ENCODE assay signal across 21 cellular contexts in genomic region chr6:114471450-114471849, GRCh38.
"Had no signal": no experiment of that assay in that cellular context is flagged by ENCODE, and none has a peak within 500 bp of the region (broad histone marks: within the 10 kb centered on the region; RNA-seq: fewer than 3 reads in every experiment).

No MANE protein-coding gene starts in this region.

- H3K4me3 Mint-ChIP-seq: activated CD4-positive, alpha-beta T cell treated with anti-CD3 and anti-CD28 coated beads, Interleukin-2, amount 10 ng/mL, durations not matched to agents 24 days and 14 days; activated CD8-positive, alpha-beta memory T cell treated with anti-CD3 and anti-CD28 coated beads, Interleukin-2, amount 10 ng/mL, durations not matched to agents 7 days and 5 days; activated naive CD4-positive, alpha-beta T cell treated with anti-CD3 and anti-CD28 coated beads, Interleukin-2, amount 50 U/mL, for 24 hours; activated T-cell treated with anti-CD3 and anti-CD28 coated beads, Interleukin-2, amount 50 U/mL, for 24 hours; activated T-helper 1 cell treated with anti-CD3 and anti-CD28 coated beads, Interleukin-12 subunit alpha, Interleukin-12 subunit beta, Interleukin-2, Interleukin-4 antibody, amounts not matched to agents 30 ng/mL and 10 ng/mL and 1 ng/mL, durations not matched to agents 14 hours and 24 hours and 36 hours had no signal

- ATAC-seq: activated CD8-positive, alpha-beta memory T cell treated with anti-CD3 and anti-CD28 coated beads, Interleukin-2, amount 10 ng/mL, durations not matched to agents 7 days and 5 days had no signal

- H3K27ac Mint-ChIP-seq: activated CD4-positive, alpha-beta T cell treated with anti-CD3 and anti-CD28 coated beads, Interleukin-2, amount 10 ng/mL, durations not matched to agents 24 days and 14 days; activated CD8-positive, alpha-beta memory T cell treated with anti-CD3 and anti-CD28 coated beads, Interleukin-2, amount 10 ng/mL, durations not matched to agents 7 days and 5 days; activated naive CD4-positive, alpha-beta T cell treated with anti-CD3 and anti-CD28 coated beads, Interleukin-2, amount 50 U/mL, for 24 hours; activated T-cell treated with anti-CD3 and anti-CD28 coated beads, Interleukin-2, amount 50 U/mL, for 24 hours; activated T-helper 1 cell treated with anti-CD3 and anti-CD28 coated beads, Interleukin-12 subunit alpha, Interleukin-12 subunit beta, Interleukin-2, Interleukin-4 antibody, amounts not matched to agents 30 ng/mL and 10 ng/mL and 1 ng/mL, durations not matched to agents 14 hours and 24 hours and 36 hours had no signal

- H3K36me3 Mint-ChIP-seq: activated CD8-positive, alpha-beta memory T cell treated with anti-CD3 and anti-CD28 coated beads, Interleukin-2, amount 10 ng/mL, durations not matched to agents 7 days and 5 days; activated naive CD4-positive, alpha-beta T cell treated with anti-CD3 and anti-CD28 coated beads, Interleukin-2, amount 50 U/mL, for 24 hours had no signal

- H3K9me3 Mint-ChIP-seq: activated CD4-positive, alpha-beta T cell treated with anti-CD3 and anti-CD28 coated beads, Interleukin-2, amount 10 ng/mL, durations not matched to agents 24 days and 14 days; activated T-cell treated with anti-CD3 and anti-CD28 coated beads, Interleukin-2, amount 50 U/mL, for 24 hours; activated T-helper 1 cell treated with anti-CD3 and anti-CD28 coated beads, Interleukin-12 subunit alpha, Interleukin-12 subunit beta, Interleukin-2, Interleukin-4 antibody, amounts not matched to agents 30 ng/mL and 10 ng/mL and 1 ng/mL, durations not matched to agents 14 hours and 24 hours and 36 hours had no signal

- H3K4me1 Mint-ChIP-seq: activated CD4-positive, alpha-beta T cell treated with anti-CD3 and anti-CD28 coated beads, Interleukin-2, amount 10 ng/mL, durations not matched to agents 24 days and 14 days; activated CD8-positive, alpha-beta memory T cell treated with anti-CD3 and anti-CD28 coated beads, Interleukin-2, amount 10 ng/mL, durations not matched to agents 7 days and 5 days; activated naive CD4-positive, alpha-beta T cell treated with anti-CD3 and anti-CD28 coated beads, Interleukin-2, amount 50 U/mL, for 24 hours had no signal

- H3K27me3 Mint-ChIP-seq: activated CD4-positive, alpha-beta T cell treated with anti-CD3 and anti-CD28 coated beads, Interleukin-2, amount 10 ng/mL, durations not matched to agents 24 days and 14 days; activated CD8-positive, alpha-beta memory T cell treated with anti-CD3 and anti-CD28 coated beads, Interleukin-2, amount 10 ng/mL, durations not matched to agents 7 days and 5 days; activated naive CD4-positive, alpha-beta T cell treated with anti-CD3 and anti-CD28 coated beads, Interleukin-2, amount 50 U/mL, for 24 hours; activated T-cell treated with anti-CD3 and anti-CD28 coated beads, Interleukin-2, amount 50 U/mL, for 24 hours had no signal

- DNase-seq: activated CD4-positive, alpha-beta T cell treated with anti-CD3 and anti-CD28 coated beads, Interleukin-2, amount 10 ng/mL, durations not matched to agents 24 days and 14 days; activated CD4-positive, alpha-beta T cell treated with anti-CD3 and anti-CD28 coated beads, Interleukin-2, amount 50 U/mL, for 48 hours; activated CD4-positive, CD25-positive, alpha-beta regulatory T cell treated with anti-CD3 and anti-CD28 coated beads, Interleukin-2, amount 50 U/mL, for 72 hours; activated CD8-positive, alpha-beta memory T cell treated with anti-CD3 and anti-CD28 coated beads, Interleukin-2, amount 10 ng/mL, durations not matched to agents 7 days and 5 days; activated effector memory CD4-positive, alpha-beta T cell treated with Interleukin-2 at 50 U/mL for 16 hours; activated naive CD4-positive, alpha-beta T cell; activated T-cell treated with anti-CD3 and anti-CD28 coated beads, Interleukin-2, amount 50 U/mL, for 24 hours; aorta; central memory CD4-positive, alpha-beta T cell; NCI-H1105 treated with DMSO at 0.1 percent for 48 hours; NCI-H146; NCI-H187 treated with DMSO at 0.1 percent for 48 hours; NCI-H2171; NCI-H226; NCI-H510A; NCI-H69; NK-92 treated with Interleukin-12 subunit alpha and Interleukin-12 subunit beta, amount 100 ng/mL, for 24 hours; SIG-M5; T-helper 1 cell had no signal
